1 cellular context compared by ENCODE assay signal in the genomic region with DNA sequence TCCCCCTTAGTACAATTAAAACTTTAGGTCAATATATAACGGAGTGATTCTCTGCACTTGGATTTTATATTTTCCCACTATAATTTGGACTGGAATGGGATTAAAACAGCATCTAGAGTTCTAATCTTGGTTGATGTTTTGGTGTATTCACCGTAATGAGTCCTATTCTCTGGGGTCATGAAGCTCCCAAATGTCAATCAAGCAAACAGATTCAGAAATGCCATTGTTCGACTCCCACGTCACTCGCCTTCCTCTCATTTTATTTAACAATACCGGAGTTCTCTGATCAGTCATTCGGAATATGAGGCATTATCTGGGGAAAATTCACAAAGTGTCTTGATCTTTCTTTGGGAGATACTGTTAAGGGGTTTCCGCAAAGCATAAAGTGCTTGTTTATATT.
TF ChIP-seq lines count a peak whose summit lies in the region.

No MANE protein-coding gene starts in this region.

TF ChIP-seq in WTC11, 78 proteins besides CTCF, POLR2A, EP300 and RAD21 (continued from another document):
- TF ChIP-seq, protein P1, sequence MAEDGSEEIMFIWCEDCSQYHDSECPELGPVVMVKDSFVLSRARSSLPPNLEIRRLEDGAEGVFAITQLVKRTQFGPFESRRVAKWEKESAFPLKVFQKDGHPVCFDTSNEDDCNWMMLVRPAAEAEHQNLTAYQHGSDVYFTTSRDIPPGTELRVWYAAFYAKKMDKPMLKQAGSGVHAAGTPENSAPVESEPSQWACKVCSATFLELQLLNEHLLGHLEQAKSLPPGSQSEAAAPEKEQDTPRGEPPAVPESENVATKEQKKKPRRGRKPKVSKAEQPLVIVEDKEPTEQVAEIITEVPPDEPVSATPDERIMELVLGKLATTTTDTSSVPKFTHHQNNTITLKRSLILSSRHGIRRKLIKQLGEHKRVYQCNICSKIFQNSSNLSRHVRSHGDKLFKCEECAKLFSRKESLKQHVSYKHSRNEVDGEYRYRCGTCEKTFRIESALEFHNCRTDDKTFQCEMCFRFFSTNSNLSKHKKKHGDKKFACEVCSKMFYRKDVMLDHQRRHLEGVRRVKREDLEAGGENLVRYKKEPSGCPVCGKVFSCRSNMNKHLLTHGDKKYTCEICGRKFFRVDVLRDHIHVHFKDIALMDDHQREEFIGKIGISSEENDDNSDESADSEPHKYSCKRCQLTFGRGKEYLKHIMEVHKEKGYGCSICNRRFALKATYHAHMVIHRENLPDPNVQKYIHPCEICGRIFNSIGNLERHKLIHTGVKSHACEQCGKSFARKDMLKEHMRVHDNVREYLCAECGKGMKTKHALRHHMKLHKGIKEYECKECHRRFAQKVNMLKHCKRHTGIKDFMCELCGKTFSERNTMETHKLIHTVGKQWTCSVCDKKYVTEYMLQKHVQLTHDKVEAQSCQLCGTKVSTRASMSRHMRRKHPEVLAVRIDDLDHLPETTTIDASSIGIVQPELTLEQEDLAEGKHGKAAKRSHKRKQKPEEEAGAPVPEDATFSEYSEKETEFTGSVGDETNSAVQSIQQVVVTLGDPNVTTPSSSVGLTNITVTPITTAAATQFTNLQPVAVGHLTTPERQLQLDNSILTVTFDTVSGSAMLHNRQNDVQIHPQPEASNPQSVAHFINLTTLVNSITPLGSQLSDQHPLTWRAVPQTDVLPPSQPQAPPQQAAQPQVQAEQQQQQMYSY (CRISPR knock-in tag; IDR thresholded peaks at IDR 0.05) = no peak
- TF ChIP-seq CREM (CRISPR knock-in tag; IDR thresholded peaks at IDR 0.05) = no peak
- TF ChIP-seq JUN (CRISPR knock-in tag; IDR thresholded peaks at IDR 0.05) = no peak
- no peak for TF ChIP-seq NR3C1 (CRISPR knock-in tag; conservative IDR thresholded peaks at IDR 0.05; ENCODE audit: low read depth)
- TF ChIP-seq, protein P2, sequence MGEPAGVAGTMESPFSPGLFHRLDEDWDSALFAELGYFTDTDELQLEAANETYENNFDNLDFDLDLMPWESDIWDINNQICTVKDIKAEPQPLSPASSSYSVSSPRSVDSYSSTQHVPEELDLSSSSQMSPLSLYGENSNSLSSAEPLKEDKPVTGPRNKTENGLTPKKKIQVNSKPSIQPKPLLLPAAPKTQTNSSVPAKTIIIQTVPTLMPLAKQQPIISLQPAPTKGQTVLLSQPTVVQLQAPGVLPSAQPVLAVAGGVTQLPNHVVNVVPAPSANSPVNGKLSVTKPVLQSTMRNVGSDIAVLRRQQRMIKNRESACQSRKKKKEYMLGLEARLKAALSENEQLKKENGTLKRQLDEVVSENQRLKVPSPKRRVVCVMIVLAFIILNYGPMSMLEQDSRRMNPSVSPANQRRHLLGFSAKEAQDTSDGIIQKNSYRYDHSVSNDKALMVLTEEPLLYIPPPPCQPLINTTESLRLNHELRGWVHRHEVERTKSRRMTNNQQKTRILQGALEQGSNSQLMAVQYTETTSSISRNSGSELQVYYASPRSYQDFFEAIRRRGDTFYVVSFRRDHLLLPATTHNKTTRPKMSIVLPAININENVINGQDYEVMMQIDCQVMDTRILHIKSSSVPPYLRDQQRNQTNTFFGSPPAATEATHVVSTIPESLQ (CRISPR knock-in tag; IDR thresholded peaks at IDR 0.05) = no peak
TF ChIP-seq in WTC11: peak in this region for 0.
